Comparison of ENCODE assay signal across 15 cellular contexts in genomic region chr1:155260276-155260675, GRCh38. TPM values are rescaled to one million over a fixed set of nuclear protein-coding genes. Genes with fewer than 3 reads are reported as not detected.
DNase-seq lines count a peak whose midpoint lies in the region; ATAC-seq and TF ChIP-seq lines count a peak whose summit lies in the region.
"Had no signal": no experiment of that assay in that cellular context is flagged by ENCODE, and none has a peak within 500 bp of the region (broad histone marks: within the 10 kb centered on the region; RNA-seq: fewer than 3 reads in every experiment).

No MANE protein-coding gene starts in this region.

- H3K9me3 Mint-ChIP-seq in activated CD4-positive, alpha-beta memory T cell treated with anti-CD3 and anti-CD28 coated beads, Interleukin-2, amount 10 ng/mL, durations not matched to agents 7 days and 5 days = no peaks in the 10 kb centered on the region

- peak overlapping the region; percentile 98 for H3K4me2 ChIP-seq in BLaER1
- H3K4me2 ChIP-seq in DND-41 (ENCODE audit: insufficient read depth, low read length) = peak overlapping the region; percentile 94

- DNase-seq in DND-41 (no peak), activated gamma-delta T cell (lab: John Stamatoyannopoulos, UW) (no peak), NAMALWA (ENCODE audit: low spot score) (no peak), NCI-H2029 treated with DMSO at 0.1 percent for 48 hours (lab: John Stamatoyannopoulos, UW) (no peak)
- no peak for DNase-seq in activated CD4-positive, alpha-beta memory T cell treated with anti-CD3 and anti-CD28 coated beads, Interleukin-2, amount 10 ng/mL, durations not matched to agents 7 days and 5 days
- DNase-seq: effector memory CD4-positive, alpha-beta T cell; Kasumi-1; NCI-H1930; stimulated activated CD4-positive, alpha-beta T cell treated with anti-CD3 and anti-CD28 coated beads, Interleukin-4, amount 100 ng/mL, for 4 hours; stomach had no signal

- H3K27me3 ChIP-seq in BLaER1 = no peaks in the 10 kb centered on the region
- no peaks in the 10 kb centered on the region for H3K27me3 ChIP-seq in DND-41 (ENCODE audit: insufficient read depth, low read length, poor library complexity)
- H3K27me3 ChIP-seq: stomach had no signal

- CTCF ChIA-PET in activated CD4-positive, alpha-beta memory T cell treated with anti-CD3 and anti-CD28 coated beads, Interleukin-2, amount 10 ng/mL, durations not matched to agents 7 days and 5 days (lab: Charles Lee) = interaction anchor here (5.1 kb wide), 1 partner anchor 10 kb away, joined by 91 read pairs; no protein-coding TSS in a partner anchor

- H3K9me3 ChIP-seq in BLaER1 = no peaks in the 10 kb centered on the region
- no peaks in the 10 kb centered on the region for H3K9me3 ChIP-seq in DND-41 (ENCODE audit: insufficient read depth, low read length, severe bottlenecking)
- no peaks in the 10 kb centered on the region for H3K9me3 ChIP-seq in mesodermal cell (ENCODE audit: control insufficient read depth, low read length)
- H3K9me3 ChIP-seq: stomach had no signal

- no peak overlapping the region for H2AFZ ChIP-seq in DND-41 (ENCODE audit: low read depth, low read length)

- peaks cover 21% of the 10 kb centered on the region for H3K79me2 ChIP-seq in DND-41 (ENCODE audit: insufficient read depth, low read length)

- POLR2A ChIA-PET in activated CD4-positive, alpha-beta memory T cell treated with anti-CD3 and anti-CD28 coated beads, Interleukin-2, amount 10 ng/mL, durations not matched to agents 7 days and 5 days (lab: Charles Lee) = interaction anchor here (0.6 to 4.2 kb wide), 7 partner anchors 10 to 362 kb away, joined by 3 to 57 read pairs (median 4); partner anchors contain the start of genes CLK2, KRTCAP2 and RUSC1

- H3K4me3 ChIP-seq in BLaER1 (no peak overlapping the region), DND-41 (ENCODE audit: low read depth in 1 of 2, low read length in 2 of 2) (no peak overlapping the region; a peak in 1 of 4 replicates), mesodermal cell (ENCODE audit: extremely low read depth, insufficient read depth, low read length, poor library complexity, severe bottlenecking) (peak overlapping the region; percentile 1)

- WGBS in mesodermal cell (ENCODE audit: insufficient coverage in 2 of 2), 2 experiments = 90 to 100% methylated on average over 2 to 3 of the region's 5 CpGs

- ATAC-seq in DND-41 (ENCODE audit: insufficient read depth, low read depth) (no peak), HG02610 (IDR thresholded peaks at IDR 0.05; ENCODE audit: unreplicated experiment) (no peak)

- H4K20me1 ChIP-seq in BLaER1 (peaks cover 26% of the 10 kb centered on the region), DND-41 (ENCODE audit: insufficient read depth, low read length) (peaks cover 11% of the 10 kb centered on the region; the same call in 1 of the 2 replicates)

- H3K9ac ChIP-seq in BLaER1 (peak overlapping the region; percentile 86; the same call in 1 of the 2 replicates), DND-41 (ENCODE audit: low read depth, low read length) (no peak overlapping the region)

- no peak for TF ChIP-seq CTCF in DND-41 (IDR thresholded peaks at IDR 0.05; ENCODE audit: borderline replicate concordance, extremely low read depth, low read length, poor library complexity, severe bottlenecking)

- peaks cover 53% of the 10 kb centered on the region for H3K4me1 Mint-ChIP-seq in activated CD4-positive, alpha-beta memory T cell treated with anti-CD3 and anti-CD28 coated beads, Interleukin-2, amount 10 ng/mL, durations not matched to agents 7 days and 5 days

- H3K4me1 ChIP-seq in BLaER1 (peaks cover 36% of the 10 kb centered on the region), DND-41 (ENCODE audit: insufficient read depth, low read length) (peaks cover 35% of the 10 kb centered on the region), mesodermal cell (ENCODE audit: control insufficient read depth, insufficient read depth, low read length, poor library complexity, severe bottlenecking) (peaks cover 15% of the 10 kb centered on the region)

- H3K36me3 ChIP-seq in BLaER1 (peaks cover 75% of the 10 kb centered on the region), DND-41 (ENCODE audit: insufficient read depth, low read length) (peaks cover 52% of the 10 kb centered on the region), mesodermal cell (ENCODE audit: control insufficient read depth, insufficient read depth, low read length) (peaks cover 65% of the 10 kb centered on the region)

- peak overlapping the region; percentile 98 for H3K4me3 Mint-ChIP-seq in activated CD4-positive, alpha-beta memory T cell treated with anti-CD3 and anti-CD28 coated beads, Interleukin-2, amount 10 ng/mL, durations not matched to agents 7 days and 5 days

- no peaks in the 10 kb centered on the region for H3K27me3 Mint-ChIP-seq in activated CD4-positive, alpha-beta memory T cell treated with anti-CD3 and anti-CD28 coated beads, Interleukin-2, amount 10 ng/mL, durations not matched to agents 7 days and 5 days

- H3K27ac Mint-ChIP-seq in activated CD4-positive, alpha-beta memory T cell treated with anti-CD3 and anti-CD28 coated beads, Interleukin-2, amount 10 ng/mL, durations not matched to agents 7 days and 5 days = peak overlapping the region; percentile 25

- peaks cover 72% of the 10 kb centered on the region for H3K36me3 Mint-ChIP-seq in activated CD4-positive, alpha-beta memory T cell treated with anti-CD3 and anti-CD28 coated beads, Interleukin-2, amount 10 ng/mL, durations not matched to agents 7 days and 5 days (ENCODE audit: low read depth)

- H3K27ac ChIP-seq in BLaER1 (no peak overlapping the region), DND-41 (ENCODE audit: low read length) (peak overlapping the region; percentile 3; the same call in 1 of the 2 replicates), mesodermal cell (ENCODE audit: low read depth, low read length, severe bottlenecking) (no peak overlapping the region)

RNA-seq across cellular contexts. Expression of gene SCAMP3, which starts 1.9 kb away (rescaled TPM):
- 10 to 100 TPM; 87.5 to 91.9 TPM for total RNA-seq in activated CD4-positive, alpha-beta memory T cell treated with anti-CD3 and anti-CD28 coated beads, Interleukin-2, amount 10 ng/mL, durations not matched to agents 7 days and 5 days
- 66.3 TPM for polyA plus RNA-seq in mesodermal cell (2013, experiment 1 of 2)
- polyA plus RNA-seq in mesodermal cell (2013, experiment 2 of 2) = 54.7 TPM

RNA-seq across cellular contexts. Expression of gene ENTREP3, which starts 5.0 kb away (rescaled TPM):
- total RNA-seq in activated CD4-positive, alpha-beta memory T cell treated with anti-CD3 and anti-CD28 coated beads, Interleukin-2, amount 10 ng/mL, durations not matched to agents 7 days and 5 days = 10 to 100 TPM; 26.3 to 27.3 TPM
- polyA plus RNA-seq in mesodermal cell (2013, experiment 1 of 2) = 62.6 TPM
- 54.7 TPM for polyA plus RNA-seq in mesodermal cell (2013, experiment 2 of 2)

RNA-seq across cellular contexts. Expression of gene CLK2, which starts 13.0 kb away (rescaled TPM):
- 10 to 100 TPM; 78.0 to 82.0 TPM for total RNA-seq in activated CD4-positive, alpha-beta memory T cell treated with anti-CD3 and anti-CD28 coated beads, Interleukin-2, amount 10 ng/mL, durations not matched to agents 7 days and 5 days
- polyA plus RNA-seq in mesodermal cell (2013, experiment 1 of 2) = 59.9 TPM
- polyA plus RNA-seq in mesodermal cell (2013, experiment 2 of 2) = 59.1 TPM

RNA-seq across cellular contexts. Expression of gene HCN3, which starts 17.0 kb away (rescaled TPM):
- total RNA-seq in activated CD4-positive, alpha-beta memory T cell treated with anti-CD3 and anti-CD28 coated beads, Interleukin-2, amount 10 ng/mL, durations not matched to agents 7 days and 5 days = 1 to 10 TPM; 3.7 to 4.9 TPM
- polyA plus RNA-seq in mesodermal cell (2013, experiment 1 of 2) = 7.9 TPM
- polyA plus RNA-seq in mesodermal cell (2013, experiment 2 of 2) = 5.0 TPM

RNA-seq across cellular contexts. Expression of gene PKLR, which starts 41.0 kb away (rescaled TPM):
- total RNA-seq in activated CD4-positive, alpha-beta memory T cell treated with anti-CD3 and anti-CD28 coated beads, Interleukin-2, amount 10 ng/mL, durations not matched to agents 7 days and 5 days = not detected
- not detected for polyA plus RNA-seq in mesodermal cell (2013, experiment 1 of 2)
- polyA plus RNA-seq in mesodermal cell (2013, experiment 2 of 2) = not detected
- total RNA-seq: frontal cortex, mononuclear cell had no signal
- polyA plus RNA-seq: stomach had no signal
